In genomic region chr6:37696841-37697735, GRCh38 we compare ENCODE assay signal across 7 cellular contexts. TPM values are rescaled to one million over a fixed set of nuclear protein-coding genes. Genes with fewer than 3 reads are reported as not detected.
DNase-seq lines count a peak whose midpoint lies in the region; ATAC-seq and TF ChIP-seq lines count a peak whose summit lies in the region.

No MANE protein-coding gene starts in this region.

- TF ChIP-seq CTCF in left ventricle myocardium inferior (IDR thresholded peaks at IDR 0.05; ENCODE audit: borderline replicate concordance), result no peak
- peak in 1 of 5 experiments; percentile 7 for TF ChIP-seq CTCF in gastrocnemius medialis (IDR thresholded peaks at IDR 0.05 in 4 of 5, conservative IDR thresholded peaks at IDR 0.05 in 1 of 5)

- in situ Hi-C loops in gastrocnemius medialis (cut with MboI; ENCODE audit: low sequenced_read_pairs in 4 of 4), result loop anchor here in 3 of 4 donors (10.0 to 25.0 kb wide), 3 partner anchors 210 to 372 kb away; partner anchors contain the start of genes CCDC167 (in 3 of the 3) and RNF8 (in 1 of the 3)

- DNase-seq in NCI-H69 (lab: John Stamatoyannopoulos, UW) (peak; percentile 74), activated gamma-delta T cell treated with Interleukin-2 at 50 U/mL for 16 hours (peak; percentile 46), left ventricle myocardium inferior (peak; percentile 27), gastrocnemius medialis (no peak)

- H3K9me3 ChIP-seq in left ventricle myocardium inferior (replicated peaks), result no peaks in the 10 kb centered on the region
- H3K9me3 ChIP-seq in gastrocnemius medialis, result no peaks in the 10 kb centered on the region

- TF ChIP-seq POLR2A in gastrocnemius medialis (IDR thresholded peaks at IDR 0.05), result peak; percentile 4 to 16

- peak; percentile 28 for ATAC-seq in GM18511 (IDR thresholded peaks at IDR 0.05; ENCODE audit: unreplicated experiment)
- peak; percentile 38 for ATAC-seq in gastrocnemius medialis
- ATAC-seq in GM19455 (IDR thresholded peaks at IDR 0.05; ENCODE audit: unreplicated experiment), result no peak
- ATAC-seq in GM21447 (IDR thresholded peaks at IDR 0.05; ENCODE audit: unreplicated experiment), result no peak

- peaks cover 40% of the 10 kb centered on the region for H3K4me1 ChIP-seq in left ventricle myocardium inferior
- H3K4me1 ChIP-seq in gastrocnemius medialis, result peaks cover 16 to 20% of the 10 kb centered on the region in 2 donors

- no peaks in the 10 kb centered on the region for H3K36me3 ChIP-seq in left ventricle myocardium inferior
- H3K36me3 ChIP-seq in gastrocnemius medialis, result no peaks in the 10 kb centered on the region

- H3K27ac ChIP-seq in left ventricle myocardium inferior (replicated peaks) (peak overlapping the region; percentile 69), gastrocnemius medialis (peak overlapping the region in 2 of 4 donors; percentile 8 to 38)

- peaks cover 63% of the 10 kb centered on the region for H3K27me3 ChIP-seq in left ventricle myocardium inferior (ENCODE audit: low read depth)
- peaks cover 42 to 44% (median 43%) of the 10 kb centered on the region in 3 donors for H3K27me3 ChIP-seq in gastrocnemius medialis

- intact Hi-C loops in left ventricle myocardium inferior (cut with micrococcal nuclease), result no loop called here
- intact Hi-C loops in gastrocnemius medialis (cut with DNase I; ENCODE audit: low total_unique reads), result loop anchor here (10.0 kb wide), 2 partner anchors 342 to 798 kb away; partner anchors contain the start of gene RNF8

- H3K4me3 ChIP-seq in left ventricle myocardium inferior (peak overlapping the region; percentile 83), gastrocnemius medialis (peak overlapping the region; percentile 59 to 89 (median 62))

RNA-seq across cellular contexts. Expression of gene MDGA1, which starts 0.6 kb away (rescaled TPM):
- 3.3 TPM for total RNA-seq in left ventricle myocardium inferior
- 1 to 10 TPM in 2 of 4 donors, under 1 TPM in 2; 0.20 to 8.6 (median 1.1) TPM for total RNA-seq in gastrocnemius medialis

Comparison
In these comparisons a context has a peak if more than half of its experiments do, and no peak if none do; other contexts are left out.
1. ATAC-seq: peak in GM18511 (single experiment) and gastrocnemius medialis (2 of 2); none in GM19455 (single experiment) and GM21447 (single experiment).
2. DNase-seq: peak in NCI-H69 (single experiment), activated gamma-delta T cell treated with Interleukin-2 at 50 U/mL for 16 hours (single experiment) and left ventricle myocardium inferior (single experiment); none in gastrocnemius medialis (0 of 2).